In the genomic region with DNA sequence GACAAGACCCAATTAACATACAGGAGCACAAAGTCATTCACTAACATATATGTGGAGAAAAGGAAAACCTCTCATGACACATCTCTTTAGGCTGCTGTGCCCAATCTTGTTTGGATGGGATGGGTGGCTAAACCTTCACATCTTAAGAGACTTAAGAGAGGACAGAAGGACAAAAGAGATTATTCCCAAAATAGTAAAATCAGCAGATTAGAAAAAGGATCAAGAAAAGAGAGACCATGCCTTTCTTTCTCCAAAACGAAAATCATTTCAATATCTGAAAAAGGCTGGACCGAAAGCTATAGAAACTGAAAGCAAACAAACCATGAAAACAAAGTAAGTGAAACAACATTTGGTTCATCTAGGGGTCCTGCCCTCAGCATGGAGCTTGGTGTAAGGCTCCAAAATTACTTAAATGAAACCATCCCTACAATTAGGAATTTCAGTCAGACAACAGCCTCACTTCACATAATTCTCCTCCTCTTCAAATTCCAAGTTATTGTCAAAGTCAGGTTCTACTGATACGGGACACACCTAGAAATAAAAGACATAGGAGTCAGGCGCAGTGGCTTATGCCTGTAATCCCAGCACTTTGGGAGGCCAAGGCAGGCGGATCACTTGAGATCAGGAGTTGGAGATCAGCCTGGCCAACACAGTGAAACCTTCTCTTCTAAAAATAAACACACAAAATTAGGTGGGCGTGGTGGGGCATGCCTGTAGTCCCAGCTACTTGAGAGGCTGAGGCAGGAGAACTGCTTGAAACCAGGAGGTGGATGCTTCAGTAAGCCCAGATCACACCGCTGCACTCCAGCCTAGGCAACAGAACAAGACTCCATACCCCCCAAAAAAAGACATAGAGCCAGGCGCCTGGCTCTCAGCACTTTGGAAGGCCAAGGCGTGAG, we compare ENCODE assay signal across 10 cellular contexts. TPM values are rescaled to one million over a fixed set of nuclear protein-coding genes. Genes with fewer than 3 reads are reported as not detected.
A peak's percentile ranks its signal among the peaks of the same experiment; 100 is the strongest.
DNase-seq lines count a peak whose midpoint lies in the region; ATAC-seq and TF ChIP-seq lines count a peak whose summit lies in the region.
"Had no signal": no experiment of that assay in that cellular context is flagged by ENCODE, and none has a peak within 500 bp of the region (broad histone marks: within the 10 kb centered on the region; RNA-seq: fewer than 3 reads in every experiment).

No MANE protein-coding gene starts in this region.

- TF ChIP-seq CTCF in hepatocyte (IDR thresholded peaks at IDR 0.05; ENCODE audit: poor library complexity) = no peak
- no peak for TF ChIP-seq CTCF in prostate gland (IDR thresholded peaks at IDR 0.05)
- no peak for TF ChIP-seq CTCF in omental fat pad (IDR thresholded peaks at IDR 0.05)

- peak overlapping the region; percentile 65 for H3K27ac Mint-ChIP-seq in activated CD4-positive, alpha-beta T cell treated with anti-CD3 and anti-CD28 coated beads, Interleukin-2, amount 10 ng/mL, durations not matched to agents 24 days and 14 days
- H3K27ac Mint-ChIP-seq in activated CD4-positive, alpha-beta memory T cell treated with anti-CD3 and anti-CD28 coated beads for 36 hours = peak overlapping the region; percentile 48
- H3K27ac Mint-ChIP-seq in stimulated activated naive CD8-positive, alpha-beta T cell treated with anti-CD3 and anti-CD28 coated beads, Interleukin-15, amount 100 ng/mL, for 72 hours = peak overlapping the region in 1 of 2 donors; percentile 86

- POLR2A ChIA-PET in activated CD4-positive, alpha-beta memory T cell treated with anti-CD3 and anti-CD28 coated beads for 36 hours (lab: Charles Lee) = interaction anchor here (0.8 kb wide), 1 partner anchor 29 kb away, joined by 4 read pairs; no protein-coding TSS in a partner anchor

- H4K20me1 ChIP-seq in hepatocyte (ENCODE audit: insufficient read depth, poor library complexity, severe bottlenecking) = peaks cover 92% of the 10 kb centered on the region

- CTCF ChIA-PET in activated CD4-positive, alpha-beta memory T cell treated with anti-CD3 and anti-CD28 coated beads for 36 hours (lab: Charles Lee) = interaction anchor here (1.5 to 4.1 kb wide), 3 partner anchors 28 to 64 kb away, joined by 5 to 21 read pairs (median 6); no protein-coding TSS in a partner anchor

- H3K27me3 ChIP-seq in hepatocyte (no peaks in the 10 kb centered on the region), prostate gland (replicated peaks; ENCODE audit: insufficient read depth) (no peaks in the 10 kb centered on the region)

- H3K9me3 Mint-ChIP-seq in activated CD4-positive, alpha-beta T cell treated with anti-CD3 and anti-CD28 coated beads, Interleukin-2, amount 10 ng/mL, durations not matched to agents 24 days and 14 days = no peaks in the 10 kb centered on the region
- no peaks in the 10 kb centered on the region for H3K9me3 Mint-ChIP-seq in activated CD4-positive, alpha-beta memory T cell treated with anti-CD3 and anti-CD28 coated beads for 36 hours
- H3K9me3 Mint-ChIP-seq in stimulated activated naive CD8-positive, alpha-beta T cell treated with anti-CD3 and anti-CD28 coated beads, Interleukin-15, amount 100 ng/mL, for 72 hours = no peaks in the 10 kb centered on the region

- peaks cover 66% of the 10 kb centered on the region for H3K4me1 Mint-ChIP-seq in activated CD4-positive, alpha-beta T cell treated with anti-CD3 and anti-CD28 coated beads, Interleukin-2, amount 10 ng/mL, durations not matched to agents 24 days and 14 days
- H3K4me1 Mint-ChIP-seq in activated CD4-positive, alpha-beta memory T cell treated with anti-CD3 and anti-CD28 coated beads for 36 hours (ENCODE audit: low read depth) = peaks cover 78% of the 10 kb centered on the region
- peaks cover 74% of the 10 kb centered on the region for H3K4me1 Mint-ChIP-seq in stimulated activated naive CD8-positive, alpha-beta T cell treated with anti-CD3 and anti-CD28 coated beads, Interleukin-15, amount 100 ng/mL, for 72 hours

- peak; percentile 64 for DNase-seq in activated CD4-positive, alpha-beta T cell treated with anti-CD3 and anti-CD28 coated beads, Interleukin-2, amount 10 ng/mL, durations not matched to agents 24 days and 14 days
- DNase-seq in activated CD4-positive, alpha-beta T cell treated with anti-CD3 and anti-CD28 coated beads, Interleukin-2, amount 50 U/mL, for 4 hours = no peak
- DNase-seq in activated CD4-positive, alpha-beta memory T cell treated with anti-CD3 and anti-CD28 coated beads for 36 hours = no peak
- no peak for DNase-seq in hepatocyte (ENCODE audit: low spot score)
- DNase-seq in stimulated activated naive CD8-positive, alpha-beta T cell treated with anti-CD3 and anti-CD28 coated beads, Interleukin-15, amount 100 ng/mL, for 72 hours = no peak
- DNase-seq in prostate gland (ENCODE audit: low spot score) = no peak
- DNase-seq in NCI-H446 treated with DMSO at 0.1 percent for 48 hours (lab: John Stamatoyannopoulos, UW) = no peak
- DNase-seq in omental fat pad (ENCODE audit: low spot score) = no peak
- DNase-seq: 8988T, NCI-H2081 treated with DMSO at 0.1 percent for 48 hours had no signal

- peaks cover 46% of the 10 kb centered on the region for H3K4me1 ChIP-seq in hepatocyte (ENCODE audit: insufficient read depth)
- peaks cover 8% of the 10 kb centered on the region for H3K4me1 ChIP-seq in prostate gland (replicated peaks)

- peak overlapping the region; percentile 75 for H3K4me3 Mint-ChIP-seq in activated CD4-positive, alpha-beta T cell treated with anti-CD3 and anti-CD28 coated beads, Interleukin-2, amount 10 ng/mL, durations not matched to agents 24 days and 14 days
- peak overlapping the region; percentile 57 for H3K4me3 Mint-ChIP-seq in activated CD4-positive, alpha-beta memory T cell treated with anti-CD3 and anti-CD28 coated beads for 36 hours
- peak overlapping the region; percentile 76 to 80 for H3K4me3 Mint-ChIP-seq in stimulated activated naive CD8-positive, alpha-beta T cell treated with anti-CD3 and anti-CD28 coated beads, Interleukin-15, amount 100 ng/mL, for 72 hours

- no peak for ATAC-seq in stimulated activated naive CD8-positive, alpha-beta T cell treated with anti-CD3 and anti-CD28 coated beads, Interleukin-15, amount 100 ng/mL, for 72 hours
- no peak for ATAC-seq in omental fat pad (ENCODE audit: low FRiP score)

- peaks cover 45% of the 10 kb centered on the region for H3K36me3 Mint-ChIP-seq in activated CD4-positive, alpha-beta T cell treated with anti-CD3 and anti-CD28 coated beads, Interleukin-2, amount 10 ng/mL, durations not matched to agents 24 days and 14 days (ENCODE audit: low read depth)
- peaks cover 39% of the 10 kb centered on the region for H3K36me3 Mint-ChIP-seq in activated CD4-positive, alpha-beta memory T cell treated with anti-CD3 and anti-CD28 coated beads for 36 hours

- H3K27ac ChIP-seq in hepatocyte = peak overlapping the region; percentile 22
- H3K27ac ChIP-seq in prostate gland = peak overlapping the region in 1 of 2 donors; percentile 7

- H3K79me2 ChIP-seq in hepatocyte = peaks cover 95% of the 10 kb centered on the region

- H3K9me2 ChIP-seq in hepatocyte (replicated peaks; ENCODE audit: insufficient read depth) = no peaks in the 10 kb centered on the region

- H3K4me3 ChIP-seq in hepatocyte (no peak overlapping the region), prostate gland (no peak overlapping the region)

- H3K27me3 Mint-ChIP-seq in activated CD4-positive, alpha-beta T cell treated with anti-CD3 and anti-CD28 coated beads, Interleukin-2, amount 10 ng/mL, durations not matched to agents 24 days and 14 days = no peaks in the 10 kb centered on the region
- no peaks in the 10 kb centered on the region for H3K27me3 Mint-ChIP-seq in activated CD4-positive, alpha-beta memory T cell treated with anti-CD3 and anti-CD28 coated beads for 36 hours
- no peaks in the 10 kb centered on the region for H3K27me3 Mint-ChIP-seq in stimulated activated naive CD8-positive, alpha-beta T cell treated with anti-CD3 and anti-CD28 coated beads, Interleukin-15, amount 100 ng/mL, for 72 hours

- intact Hi-C loops in activated CD4-positive, alpha-beta T cell treated with anti-CD3 and anti-CD28 coated beads, Interleukin-2, amount 10 ng/mL, durations not matched to agents 24 days and 14 days (cut with micrococcal nuclease) = no loop called here
- intact Hi-C loops in activated CD4-positive, alpha-beta memory T cell treated with anti-CD3 and anti-CD28 coated beads for 36 hours (cut with micrococcal nuclease) = no loop called here
- intact Hi-C loops in prostate gland (cut with DNase I) = loop anchor here (10.0 kb wide), 1 partner anchor 331 kb away; a partner anchor contains a TSS

- H3K36me3 ChIP-seq in hepatocyte (replicated peaks; ENCODE audit: insufficient read depth, low read depth) = no peaks in the 10 kb centered on the region
- no peaks in the 10 kb centered on the region for H3K36me3 ChIP-seq in prostate gland

- no peak overlapping the region for H2AFZ ChIP-seq in hepatocyte

- 92% methylated on average over 9 of the region's 9 CpGs for WGBS in hepatocyte (ENCODE audit: low lambda C conversion rate, missing lambda C conversion rate)
- WGBS in prostate gland = 73% methylated on average over 9 of the region's 9 CpGs

- TF ChIP-seq POLR2A in prostate gland (IDR thresholded peaks at IDR 0.05) = no peak

- no peaks in the 10 kb centered on the region for H3K9me3 ChIP-seq in hepatocyte (ENCODE audit: low read depth)
- H3K9me3 ChIP-seq in prostate gland = no peaks in the 10 kb centered on the region

- peak overlapping the region; percentile 35 for H3K4me2 ChIP-seq in hepatocyte

RNA-seq across cellular contexts. Expression of a gene that starts 5.2 kb away (rescaled TPM):
- 212 and 217 TPM in 2 replicates for total RNA-seq in activated CD4-positive, alpha-beta T cell treated with anti-CD3 and anti-CD28 coated beads, Interleukin-2, amount 10 ng/mL, durations not matched to agents 24 days and 14 days
- total RNA-seq in activated CD4-positive, alpha-beta memory T cell treated with anti-CD3 and anti-CD28 coated beads for 36 hours = 100 to 1,000 TPM; 173 to 181 TPM
- 119 and 138 TPM in 2 replicates for total RNA-seq in hepatocyte
- 92.8 and 101 TPM in 2 replicates for polyA plus RNA-seq in hepatocyte
- total RNA-seq in prostate gland = 100 to 1,000 TPM in 1 of 2 donors, 10 to 100 TPM in 1; 93.1 to 141 TPM
- 100 to 1,000 TPM; 116 to 149 (median 125) TPM for total RNA-seq in omental fat pad

RNA-seq across cellular contexts. Expression of a gene that starts 58.1 kb away (rescaled TPM):
- 436 and 445 TPM in 2 replicates for total RNA-seq in activated CD4-positive, alpha-beta T cell treated with anti-CD3 and anti-CD28 coated beads, Interleukin-2, amount 10 ng/mL, durations not matched to agents 24 days and 14 days
- total RNA-seq in activated CD4-positive, alpha-beta memory T cell treated with anti-CD3 and anti-CD28 coated beads for 36 hours = 100 to 1,000 TPM; 522 to 539 TPM
- total RNA-seq in hepatocyte (7.2 and 11.3 TPM in 2 replicates), prostate gland (10 to 100 TPM in 1 of 2 donors, 1 to 10 TPM in 1; 5.2 to 45.7 TPM), omental fat pad (100 to 1,000 TPM in 1 of 4 donors, 10 to 100 TPM in 1, 1 to 10 TPM in 2; 8.5 to 199 (median 18.8) TPM)
- polyA plus RNA-seq in hepatocyte = 17.0 and 24.0 TPM in 2 replicates
